1 cellular context compared by ENCODE assay signal in the genomic region with DNA sequence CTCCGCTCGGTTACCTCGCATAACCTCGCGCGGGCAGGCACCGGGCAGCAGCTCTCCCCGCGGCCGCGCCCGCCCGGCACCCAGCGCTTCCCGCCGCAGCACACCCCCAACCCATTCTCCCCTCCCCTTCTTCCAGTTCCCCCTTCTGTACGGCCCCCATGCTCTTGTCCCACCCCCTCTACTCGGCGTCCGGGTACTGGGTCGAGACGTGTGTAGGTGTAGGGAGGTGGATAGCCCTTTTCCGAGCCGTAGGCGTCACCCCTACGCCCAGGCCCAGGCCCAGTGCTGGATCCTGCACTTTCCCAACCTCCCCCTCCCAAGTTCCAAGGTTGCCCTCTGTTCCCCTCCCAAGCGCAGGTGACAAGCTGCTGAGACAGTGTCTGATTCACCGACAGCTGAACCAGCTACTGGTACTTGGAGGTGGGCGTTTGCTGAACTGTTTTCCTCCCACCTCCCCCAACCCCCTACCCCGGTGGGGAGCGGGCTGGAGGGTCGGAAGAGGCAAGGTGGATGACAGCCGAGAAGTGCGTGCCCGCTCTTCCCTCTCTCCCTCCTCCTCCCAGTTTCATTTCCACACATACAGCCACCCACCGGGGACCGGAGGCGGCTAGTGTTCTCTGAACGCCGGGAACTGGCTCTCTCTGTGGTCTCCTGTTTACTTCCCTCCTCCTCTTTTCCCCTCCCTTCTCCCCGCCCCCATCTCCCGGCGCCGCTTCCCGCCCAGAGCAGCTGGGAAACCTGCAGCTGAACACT.
TF ChIP-seq lines count a peak whose summit lies in the region.

No MANE protein-coding gene starts in this region.

TF ChIP-seq in HEK293, 187 proteins besides CTCF, POLR2A, EP300 and RAD21 (continued from another document and continues in another):
- TF ChIP-seq AEBP2 (tag by site-specific recombination; IDR thresholded peaks at IDR 0.05; ENCODE audit: borderline replicate concordance) (no peak), ZNF561 (tag by site-specific recombination; IDR thresholded peaks at IDR 0.05; ENCODE audit: borderline replicate concordance) (no peak), GLIS1 (tag by site-specific recombination; IDR thresholded peaks at IDR 0.05) (no peak), ZNF76 (tag by site-specific recombination; IDR thresholded peaks at IDR 0.05; ENCODE audit: borderline replicate concordance, low read depth) (peak; percentile 84), PRDM10 (tag by site-specific recombination; IDR thresholded peaks at IDR 0.05) (peak; percentile 41), BCL11B (tag by site-specific recombination; IDR thresholded peaks at IDR 0.05; ENCODE audit: low read depth) (no peak), ZNF24 (tag by site-specific recombination; IDR thresholded peaks at IDR 0.05) (no peak), ZFP3 (tag by site-specific recombination; IDR thresholded peaks at IDR 0.05; ENCODE audit: low read depth) (no peak), ZNF555 (tag by site-specific recombination; conservative IDR thresholded peaks at IDR 0.05) (no peak), GFI1B (tag by site-specific recombination; IDR thresholded peaks at IDR 0.05) (no peak), ZNF404 (tag by site-specific recombination; IDR thresholded peaks at IDR 0.05) (no peak), GLI2 (tag by site-specific recombination; IDR thresholded peaks at IDR 0.05; ENCODE audit: borderline replicate concordance, low read depth) (no peak), ZNF433 (tag by site-specific recombination; IDR thresholded peaks at IDR 0.05; ENCODE audit: low read depth) (no peak), ZNF10 (tag by site-specific recombination; IDR thresholded peaks at IDR 0.05) (no peak), ZNF16 (tag by site-specific recombination; IDR thresholded peaks at IDR 0.05; ENCODE audit: low read depth) (no peak), ZNF48 (tag by site-specific recombination; IDR thresholded peaks at IDR 0.05) (no peak), KLF10 (tag by site-specific recombination; IDR thresholded peaks at IDR 0.05) (no peak; the same call in 1 of the 2 replicates), ZNF707 (tag by site-specific recombination; IDR thresholded peaks at IDR 0.05) (no peak), ZNF837 (tag by site-specific recombination; IDR thresholded peaks at IDR 0.05) (0 out of 2 replicates have a peak, but pooled peaks have one; percentile 12), ZNF560 (tag by site-specific recombination; IDR thresholded peaks at IDR 0.05; ENCODE audit: borderline replicate concordance) (no peak), ZNF366 (tag by site-specific recombination; conservative IDR thresholded peaks at IDR 0.05) (peak; percentile 91), ZNF645 (tag by site-specific recombination; IDR thresholded peaks at IDR 0.05) (no peak), ZNF610 (tag by site-specific recombination; IDR thresholded peaks at IDR 0.05; ENCODE audit: borderline replicate concordance) (no peak), SP3 (tag by site-specific recombination; IDR thresholded peaks at IDR 0.05) (peak; percentile 69), ZNF639 (tag by site-specific recombination; IDR thresholded peaks at IDR 0.05) (no peak), ZNF785 (tag by site-specific recombination; IDR thresholded peaks at IDR 0.05) (no peak), BCL6B (tag by site-specific recombination; IDR thresholded peaks at IDR 0.05) (no peak), ZNF37A (tag by site-specific recombination; IDR thresholded peaks at IDR 0.05) (no peak), ZSCAN5A (tag by site-specific recombination; IDR thresholded peaks at IDR 0.05) (peak; percentile 25; the same call in 1 of the 2 replicates), KLF7 (tag by site-specific recombination; IDR thresholded peaks at IDR 0.05; ENCODE audit: borderline replicate concordance) (no peak; the same call in none of the 2 replicates), ZBTB26 (tag by site-specific recombination; optimal IDR thresholded peaks at IDR 0.05) (peak; percentile 66), FEZF1 (tag by site-specific recombination; IDR thresholded peaks at IDR 0.05) (0 out of 2 replicates have a peak, but pooled peaks have one; percentile 25)
- TF ChIP-seq, protein P1, sequence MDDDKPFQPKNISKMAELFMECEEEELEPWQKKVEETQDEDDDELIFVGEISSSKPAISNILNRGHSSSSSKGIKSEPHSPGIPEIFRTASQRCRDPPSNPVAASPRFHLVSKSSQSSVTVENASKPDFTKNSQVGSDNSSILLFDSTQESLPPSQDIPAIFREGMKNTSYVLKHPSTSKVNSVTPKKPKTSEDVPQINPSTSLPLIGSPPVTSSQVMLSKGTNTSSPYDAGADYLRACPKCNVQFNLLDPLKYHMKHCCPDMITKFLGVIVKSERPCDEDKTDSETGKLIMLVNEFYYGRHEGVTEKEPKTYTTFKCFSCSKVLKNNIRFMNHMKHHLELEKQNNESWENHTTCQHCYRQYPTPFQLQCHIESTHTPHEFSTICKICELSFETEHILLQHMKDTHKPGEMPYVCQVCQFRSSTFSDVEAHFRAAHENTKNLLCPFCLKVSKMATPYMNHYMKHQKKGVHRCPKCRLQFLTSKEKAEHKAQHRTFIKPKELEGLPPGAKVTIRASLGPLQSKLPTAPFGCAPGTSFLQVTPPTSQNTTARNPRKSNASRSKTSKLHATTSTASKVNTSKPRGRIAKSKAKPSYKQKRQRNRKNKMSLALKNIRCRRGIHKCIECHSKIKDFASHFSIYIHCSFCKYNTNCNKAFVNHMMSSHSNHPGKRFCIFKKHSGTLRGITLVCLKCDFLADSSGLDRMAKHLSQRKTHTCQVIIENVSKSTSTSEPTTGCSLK (tag by site-specific recombination; IDR thresholded peaks at IDR 0.05): no peak
- TF ChIP-seq, protein P2, sequence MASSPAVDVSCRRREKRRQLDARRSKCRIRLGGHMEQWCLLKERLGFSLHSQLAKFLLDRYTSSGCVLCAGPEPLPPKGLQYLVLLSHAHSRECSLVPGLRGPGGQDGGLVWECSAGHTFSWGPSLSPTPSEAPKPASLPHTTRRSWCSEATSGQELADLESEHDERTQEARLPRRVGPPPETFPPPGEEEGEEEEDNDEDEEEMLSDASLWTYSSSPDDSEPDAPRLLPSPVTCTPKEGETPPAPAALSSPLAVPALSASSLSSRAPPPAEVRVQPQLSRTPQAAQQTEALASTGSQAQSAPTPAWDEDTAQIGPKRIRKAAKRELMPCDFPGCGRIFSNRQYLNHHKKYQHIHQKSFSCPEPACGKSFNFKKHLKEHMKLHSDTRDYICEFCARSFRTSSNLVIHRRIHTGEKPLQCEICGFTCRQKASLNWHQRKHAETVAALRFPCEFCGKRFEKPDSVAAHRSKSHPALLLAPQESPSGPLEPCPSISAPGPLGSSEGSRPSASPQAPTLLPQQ (tag by site-specific recombination; IDR thresholded peaks at IDR 0.05): no peak
- TF ChIP-seq, protein P3, sequence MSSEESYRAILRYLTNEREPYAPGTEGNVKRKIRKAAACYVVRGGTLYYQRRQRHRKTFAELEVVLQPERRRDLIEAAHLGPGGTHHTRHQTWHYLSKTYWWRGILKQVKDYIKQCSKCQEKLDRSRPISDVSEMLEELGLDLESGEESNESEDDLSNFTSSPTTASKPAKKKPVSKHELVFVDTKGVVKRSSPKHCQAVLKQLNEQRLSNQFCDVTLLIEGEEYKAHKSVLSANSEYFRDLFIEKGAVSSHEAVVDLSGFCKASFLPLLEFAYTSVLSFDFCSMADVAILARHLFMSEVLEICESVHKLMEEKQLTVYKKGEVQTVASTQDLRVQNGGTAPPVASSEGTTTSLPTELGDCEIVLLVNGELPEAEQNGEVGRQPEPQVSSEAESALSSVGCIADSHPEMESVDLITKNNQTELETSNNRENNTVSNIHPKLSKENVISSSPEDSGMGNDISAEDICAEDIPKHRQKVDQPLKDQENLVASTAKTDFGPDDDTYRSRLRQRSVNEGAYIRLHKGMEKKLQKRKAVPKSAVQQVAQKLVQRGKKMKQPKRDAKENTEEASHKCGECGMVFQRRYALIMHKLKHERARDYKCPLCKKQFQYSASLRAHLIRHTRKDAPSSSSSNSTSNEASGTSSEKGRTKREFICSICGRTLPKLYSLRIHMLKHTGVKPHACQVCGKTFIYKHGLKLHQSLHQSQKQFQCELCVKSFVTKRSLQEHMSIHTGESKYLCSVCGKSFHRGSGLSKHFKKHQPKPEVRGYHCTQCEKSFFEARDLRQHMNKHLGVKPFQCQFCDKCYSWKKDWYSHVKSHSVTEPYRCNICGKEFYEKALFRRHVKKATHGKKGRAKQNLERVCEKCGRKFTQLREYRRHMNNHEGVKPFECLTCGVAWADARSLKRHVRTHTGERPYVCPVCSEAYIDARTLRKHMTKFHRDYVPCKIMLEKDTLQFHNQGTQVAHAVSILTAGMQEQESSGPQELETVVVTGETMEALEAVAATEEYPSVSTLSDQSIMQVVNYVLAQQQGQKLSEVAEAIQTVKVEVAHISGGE (tag by site-specific recombination; conservative IDR thresholded peaks at IDR 0.05; ENCODE audit: low read depth): peak; percentile 42
